Comparison of ENCODE assay signal across 1 cellular context in the genomic region with DNA sequence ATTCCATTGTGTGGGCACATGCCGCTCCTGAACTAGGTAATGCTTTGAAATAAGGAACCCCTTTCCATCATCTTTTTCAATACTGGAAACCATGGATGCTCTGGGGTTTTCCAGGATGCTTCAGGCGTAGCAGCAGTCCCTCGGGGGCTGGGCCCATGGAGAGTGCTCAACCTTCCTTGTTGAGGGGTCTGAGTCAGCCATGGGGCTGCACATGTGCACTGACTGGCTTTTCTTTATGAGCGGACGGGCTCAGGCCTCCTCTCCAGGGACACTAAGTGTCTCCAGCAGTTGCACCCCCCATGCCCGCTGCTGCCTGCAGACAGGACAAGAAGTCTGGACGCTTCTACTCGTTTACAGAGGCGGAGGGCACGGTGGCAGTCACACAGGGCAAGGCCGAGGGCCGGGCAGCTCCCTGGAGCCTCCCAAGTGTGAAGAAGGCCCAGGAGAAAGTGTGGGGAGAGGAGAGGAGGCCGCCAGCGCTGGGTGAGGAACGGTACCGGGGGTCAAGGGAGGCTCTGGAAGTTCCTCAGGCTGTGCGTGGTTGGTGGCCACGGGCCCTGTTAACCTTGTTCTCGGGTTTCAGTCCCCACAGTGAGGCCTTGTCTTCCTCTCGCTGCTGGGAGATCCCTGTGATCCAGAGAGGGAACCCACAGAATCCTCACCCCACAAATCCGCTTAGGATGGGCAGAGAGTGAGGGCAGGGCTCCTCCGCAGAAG.
TF ChIP-seq lines count a peak whose summit lies in the region.

No MANE protein-coding gene starts in this region.

TF ChIP-seq in IMR-90, 13 proteins besides CTCF, POLR2A, EP300 and RAD21:
- no peak for TF ChIP-seq MAFK (IDR thresholded peaks at IDR 0.05; ENCODE audit: low read depth, low read length)
- TF ChIP-seq RCOR1 (IDR thresholded peaks at IDR 0.05; ENCODE audit: insufficient replicate concordance, low read length): no peak
- no peak for TF ChIP-seq SMC3 (IDR thresholded peaks at IDR 0.05; ENCODE audit: low read depth, low read length)
- no peak for TF ChIP-seq MAZ (IDR thresholded peaks at IDR 0.05; ENCODE audit: borderline replicate concordance, low read depth, low read length)
- TF ChIP-seq MXI1 (IDR thresholded peaks at IDR 0.05; ENCODE audit: borderline replicate concordance, low read depth, low read length): no peak
- TF ChIP-seq FOS (IDR thresholded peaks at IDR 0.05; ENCODE audit: low read depth, low read length): no peak
- no peak for TF ChIP-seq CHD1 (IDR thresholded peaks at IDR 0.05; ENCODE audit: low read depth, low read length)
- TF ChIP-seq RFX5 (IDR thresholded peaks at IDR 0.05; ENCODE audit: low read depth, low read length): no peak
- TF ChIP-seq BHLHE40 (IDR thresholded peaks at IDR 0.05; ENCODE audit: low read depth, low read length): no peak
- TF ChIP-seq CEBPB (IDR thresholded peaks at IDR 0.05; ENCODE audit: low read depth, low read length): no peak
- TF ChIP-seq, protein P1, sequence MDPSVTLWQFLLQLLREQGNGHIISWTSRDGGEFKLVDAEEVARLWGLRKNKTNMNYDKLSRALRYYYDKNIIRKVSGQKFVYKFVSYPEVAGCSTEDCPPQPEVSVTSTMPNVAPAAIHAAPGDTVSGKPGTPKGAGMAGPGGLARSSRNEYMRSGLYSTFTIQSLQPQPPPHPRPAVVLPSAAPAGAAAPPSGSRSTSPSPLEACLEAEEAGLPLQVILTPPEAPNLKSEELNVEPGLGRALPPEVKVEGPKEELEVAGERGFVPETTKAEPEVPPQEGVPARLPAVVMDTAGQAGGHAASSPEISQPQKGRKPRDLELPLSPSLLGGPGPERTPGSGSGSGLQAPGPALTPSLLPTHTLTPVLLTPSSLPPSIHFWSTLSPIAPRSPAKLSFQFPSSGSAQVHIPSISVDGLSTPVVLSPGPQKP (IDR thresholded peaks at IDR 0.05; ENCODE audit: borderline replicate concordance, low read depth, low read length): no peak
